Comparison of ENCODE assay signal across 13 cellular contexts in genomic region chr11:62588966-62589637, GRCh38. TPM values are rescaled to one million over a fixed set of nuclear protein-coding genes. Genes with fewer than 3 reads are reported as not detected.
DNase-seq lines count a peak whose midpoint lies in the region; ATAC-seq and TF ChIP-seq lines count a peak whose summit lies in the region.
"Had no signal": no experiment of that assay in that cellular context is flagged by ENCODE, and none has a peak within 500 bp of the region (broad histone marks: within the 10 kb centered on the region; RNA-seq: fewer than 3 reads in every experiment).

No MANE protein-coding gene starts in this region.

- H3K9me3 ChIP-seq in endodermal cell (ENCODE audit: control insufficient read depth, low read length) = no peaks in the 10 kb centered on the region
- H3K9me3 ChIP-seq: vagina had no signal

- no peaks in the 10 kb centered on the region for H3K9me3 Mint-ChIP-seq in activated CD8-positive, alpha-beta memory T cell treated with anti-CD3 and anti-CD28 coated beads, Interleukin-2, amount 10 ng/mL, durations not matched to agents 7 days and 5 days (ENCODE audit: low read depth)
- no peaks in the 10 kb centered on the region for H3K9me3 Mint-ChIP-seq in endodermal cell

- H3K4me3 Mint-ChIP-seq in activated CD8-positive, alpha-beta memory T cell treated with anti-CD3 and anti-CD28 coated beads, Interleukin-2, amount 10 ng/mL, durations not matched to agents 7 days and 5 days = peak overlapping the region; percentile 7
- H3K4me3 Mint-ChIP-seq in endodermal cell = peak overlapping the region; percentile 87

- H3K4me1 ChIP-seq in endodermal cell (ENCODE audit: control insufficient read depth, insufficient read depth, low read length) = no peaks in the 10 kb centered on the region

- H3K4me1 Mint-ChIP-seq in activated CD8-positive, alpha-beta memory T cell treated with anti-CD3 and anti-CD28 coated beads, Interleukin-2, amount 10 ng/mL, durations not matched to agents 7 days and 5 days = peaks cover 38% of the 10 kb centered on the region
- H3K4me1 Mint-ChIP-seq in endodermal cell = peaks cover 15% of the 10 kb centered on the region

- no peak for ATAC-seq in activated CD8-positive, alpha-beta memory T cell treated with anti-CD3 and anti-CD28 coated beads, Interleukin-2, amount 10 ng/mL, durations not matched to agents 7 days and 5 days
- no peak for ATAC-seq in HG02759 (IDR thresholded peaks at IDR 0.05; ENCODE audit: unreplicated experiment)
- ATAC-seq: sciatic nerve had no signal

- H3K27me3 ChIP-seq in endodermal cell (ENCODE audit: control insufficient read depth, insufficient read depth, low read length, poor library complexity, severe bottlenecking) = no peaks in the 10 kb centered on the region
- H3K27me3 ChIP-seq: vagina had no signal

- peaks cover 44% of the 10 kb centered on the region for H3K36me3 ChIP-seq in endodermal cell (ENCODE audit: control insufficient read depth, insufficient read depth, low read length)

- no peak overlapping the region for H3K27ac Mint-ChIP-seq in activated CD8-positive, alpha-beta memory T cell treated with anti-CD3 and anti-CD28 coated beads, Interleukin-2, amount 10 ng/mL, durations not matched to agents 7 days and 5 days
- no peak overlapping the region for H3K27ac Mint-ChIP-seq in endodermal cell

- TF ChIP-seq CTCF in endodermal cell (conservative IDR thresholded peaks at IDR 0.05) = peak; percentile 69

- WGBS in endodermal cell (ENCODE audit: insufficient coverage in 1 of 2, insufficient read length in 1 of 2), 2 experiments = 73 to 79% methylated on average over 16 to 18 of the region's 18 CpGs

- DNase-seq in activated CD8-positive, alpha-beta memory T cell treated with anti-CD3 and anti-CD28 coated beads, Interleukin-2, amount 10 ng/mL, durations not matched to agents 7 days and 5 days = no peak
- DNase-seq in activated CD8-positive, alpha-beta memory T cell treated with anti-CD3 and anti-CD28 coated beads, Interleukin-2, amount 50 U/mL, for 48 hours = no peak
- DNase-seq in OCI-M1 (lab: John Stamatoyannopoulos, UW) (peak; percentile 36), endodermal cell (no peak), hepatic stellate cell (ENCODE audit: low spot score) (no peak), OCI-M2 (lab: John Stamatoyannopoulos, UW; ENCODE audit: unreplicated experiment) (no peak)
- DNase-seq in stimulated activated CD4-positive, alpha-beta T cell treated with anti-CD3 and anti-CD28 coated beads, Interleukin-4, amount 100 ng/mL, for 24 hours = peak; percentile 40
- DNase-seq: DMS153, H7, NCI-H226 had no signal

- CTCF ChIA-PET in activated CD8-positive, alpha-beta memory T cell treated with anti-CD3 and anti-CD28 coated beads, Interleukin-2, amount 10 ng/mL, durations not matched to agents 7 days and 5 days (lab: Charles Lee) = interaction anchor here (1.1 to 2.1 kb wide), 5 partner anchors 12 to 164 kb away, joined by 3 to 7 read pairs (median 5); partner anchors contain the start of genes EEF1G and EML3

- no peak overlapping the region for H3K9ac ChIP-seq in endodermal cell (ENCODE audit: extremely low read depth, low read length, poor library complexity, severe bottlenecking)

- peaks cover 30% of the 10 kb centered on the region for H3K36me3 Mint-ChIP-seq in activated CD8-positive, alpha-beta memory T cell treated with anti-CD3 and anti-CD28 coated beads, Interleukin-2, amount 10 ng/mL, durations not matched to agents 7 days and 5 days
- H3K36me3 Mint-ChIP-seq in endodermal cell (ENCODE audit: low read depth) = peaks cover 38% of the 10 kb centered on the region

- no peak overlapping the region for H3K4me3 ChIP-seq in endodermal cell (ENCODE audit: low read length)
- H3K4me3 ChIP-seq: vagina had no signal

- H3K27ac ChIP-seq in endodermal cell (ENCODE audit: low read depth, low read length) = no peak overlapping the region
- H3K27ac ChIP-seq: vagina had no signal

- no peaks in the 10 kb centered on the region for H3K27me3 Mint-ChIP-seq in activated CD8-positive, alpha-beta memory T cell treated with anti-CD3 and anti-CD28 coated beads, Interleukin-2, amount 10 ng/mL, durations not matched to agents 7 days and 5 days
- H3K27me3 Mint-ChIP-seq in endodermal cell (ENCODE audit: insufficient read depth) = no peaks in the 10 kb centered on the region

RNA-seq across cellular contexts. Expression of gene TUT1, which starts 2.2 kb away (rescaled TPM):
- 10 to 100 TPM; 24.7 to 29.6 TPM for total RNA-seq in activated CD8-positive, alpha-beta memory T cell treated with anti-CD3 and anti-CD28 coated beads, Interleukin-2, amount 10 ng/mL, durations not matched to agents 7 days and 5 days
- 10 to 100 TPM; 16.0 to 33.5 TPM for total RNA-seq in endodermal cell
- polyA plus RNA-seq in endodermal cell (2013, experiment 1 of 2) = 22.9 TPM
- polyA plus RNA-seq in endodermal cell (2013, experiment 2 of 2) = 19.0 TPM

RNA-seq across cellular contexts. Expression of gene MTA2, which starts 12.6 kb away (rescaled TPM):
- 100 to 1,000 TPM; 245 to 264 TPM for total RNA-seq in activated CD8-positive, alpha-beta memory T cell treated with anti-CD3 and anti-CD28 coated beads, Interleukin-2, amount 10 ng/mL, durations not matched to agents 7 days and 5 days
- 100 to 1,000 TPM; 131 to 155 TPM for total RNA-seq in endodermal cell
- polyA plus RNA-seq in endodermal cell (2013, experiment 1 of 2) = 118 TPM
- polyA plus RNA-seq in endodermal cell (2013, experiment 2 of 2) = 114 TPM

RNA-seq across cellular contexts. Expression of gene EEF1G, which starts 15.4 kb away (rescaled TPM):
- 1,000 to 10,000 TPM in 1 of 2 experiments, 100 to 1,000 TPM in 1; 878 to 1,201 TPM for total RNA-seq in activated CD8-positive, alpha-beta memory T cell treated with anti-CD3 and anti-CD28 coated beads, Interleukin-2, amount 10 ng/mL, durations not matched to agents 7 days and 5 days
- total RNA-seq in endodermal cell = 1,000 to 10,000 TPM; 1,705 to 1,818 TPM
- 2,069 TPM for polyA plus RNA-seq in endodermal cell (2013, experiment 1 of 2)
- 1,897 TPM for polyA plus RNA-seq in endodermal cell (2013, experiment 2 of 2)

RNA-seq across cellular contexts. Expression of gene EML3, which starts 23.5 kb away (rescaled TPM):
- 100 to 1,000 TPM; 132 to 133 TPM for total RNA-seq in activated CD8-positive, alpha-beta memory T cell treated with anti-CD3 and anti-CD28 coated beads, Interleukin-2, amount 10 ng/mL, durations not matched to agents 7 days and 5 days
- 10 to 100 TPM; 51.5 to 57.7 TPM for total RNA-seq in endodermal cell
- 27.2 TPM for polyA plus RNA-seq in endodermal cell (2013, experiment 1 of 2)
- polyA plus RNA-seq in endodermal cell (2013, experiment 2 of 2) = 23.1 TPM

RNA-seq across cellular contexts. Expression of gene ROM1, which starts 24.0 kb away (rescaled TPM):
- total RNA-seq in activated CD8-positive, alpha-beta memory T cell treated with anti-CD3 and anti-CD28 coated beads, Interleukin-2, amount 10 ng/mL, durations not matched to agents 7 days and 5 days = 1 to 10 TPM; 1.1 to 1.5 TPM
- total RNA-seq in endodermal cell = 1 to 10 TPM in 1 of 2 donors, under 1 TPM in 1; 0.71 to 1.3 TPM
- polyA plus RNA-seq in endodermal cell (2013, experiment 1 of 2) = 0.71 TPM
- polyA plus RNA-seq in endodermal cell (2013, experiment 2 of 2) = 1.2 TPM

Comparison
In these comparisons a context has a peak if more than half of its experiments do, and no peak if none do; other contexts are left out.
1. DNase-seq: peak in OCI-M1 (single experiment) and stimulated activated CD4-positive, alpha-beta T cell treated with anti-CD3 and anti-CD28 coated beads, Interleukin-4, amount 100 ng/mL, for 24 hours (single experiment); none in activated CD8-positive, alpha-beta memory T cell treated with anti-CD3 and anti-CD28 coated beads, Interleukin-2, amount 10 ng/mL, durations not matched to agents 7 days and 5 days (single experiment), activated CD8-positive, alpha-beta memory T cell treated with anti-CD3 and anti-CD28 coated beads, Interleukin-2, amount 50 U/mL, for 48 hours (single experiment), endodermal cell (single experiment), hepatic stellate cell (single experiment) and OCI-M2 (single experiment).